In the genomic region with DNA sequence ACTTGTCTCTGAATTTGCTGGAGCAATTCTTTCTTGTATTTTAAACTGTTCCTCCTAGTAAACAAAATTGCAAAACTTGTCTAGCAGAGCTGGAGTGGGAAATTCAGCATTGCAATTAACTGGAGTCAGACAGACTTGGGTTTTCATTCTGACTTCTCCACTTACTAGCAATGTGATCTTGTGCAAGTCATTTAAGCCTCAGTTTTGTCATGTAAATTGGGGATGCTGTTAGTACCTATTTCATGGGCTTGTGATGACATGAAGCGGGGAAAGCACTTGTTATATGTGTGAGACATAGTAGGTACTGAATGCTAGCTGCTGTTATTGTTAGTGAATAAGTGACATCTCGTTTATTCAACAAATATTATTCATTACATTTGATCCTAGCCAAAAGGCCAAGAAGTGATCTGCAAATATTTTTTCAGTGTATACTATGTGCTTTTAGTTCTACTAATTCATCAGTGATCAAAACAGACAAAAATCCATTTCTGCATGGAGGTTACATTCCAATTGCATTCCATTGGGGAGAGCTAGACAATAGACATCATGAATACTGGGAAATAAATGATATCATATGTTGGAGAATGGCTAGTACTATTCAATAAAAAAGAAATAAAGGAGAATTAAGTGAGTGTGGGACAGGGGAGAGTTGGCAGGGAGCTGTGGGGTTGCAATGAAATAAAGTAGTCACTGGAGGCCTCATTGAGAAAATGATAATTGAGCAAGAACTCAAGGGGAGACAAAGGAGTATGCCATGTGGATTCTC, we compare ENCODE assay signal across 15 cellular contexts. TPM values are rescaled to one million over a fixed set of nuclear protein-coding genes. Genes with fewer than 3 reads are reported as not detected.
DNase-seq lines count a peak whose midpoint lies in the region; ATAC-seq and TF ChIP-seq lines count a peak whose summit lies in the region.
"Had no signal": no experiment of that assay in that cellular context is flagged by ENCODE, and none has a peak within 500 bp of the region (broad histone marks: within the 10 kb centered on the region; RNA-seq: fewer than 3 reads in every experiment).

No MANE protein-coding gene starts in this region.

- H2BK15ac ChIP-seq in IMR-90 (ENCODE audit: low read depth, low read length), result no peak overlapping the region; the same call in 2 of the 3 replicates

- no peak overlapping the region for H2AK9ac ChIP-seq in IMR-90 (replicated peaks; ENCODE audit: low read depth, low read length, poor library complexity)

- no CpG with 5 or more reads among the region's 2 CpGs for WGBS in IMR-90 (ENCODE audit: extremely low coverage in 2 of 2, insufficient read length in 1 of 2), 2 experiments

- H2BK20ac ChIP-seq in IMR-90 (ENCODE audit: low read depth, low read length), result peak overlapping the region; percentile 39; the same call in 1 of the 2 replicates

- no peaks in the 10 kb centered on the region for H3K36me3 ChIP-seq in IMR-90 (ENCODE audit: control insufficient read depth, insufficient read depth, low read length)
- H3K36me3 ChIP-seq: BE2C had no signal

- 0 out of 4 replicates have a peak, but pooled peaks cover 0 to 2% of the 10 kb centered on the region in 2 experiments for H3K79me1 ChIP-seq in IMR-90 (ENCODE audit: low read depth in 1 of 2, low read length in 2 of 2)

- peaks cover 13% of the 10 kb centered on the region for H3K4me1 ChIP-seq in IMR-90 (ENCODE audit: control insufficient read depth, insufficient read depth, low read length)
- H3K4me1 ChIP-seq: BE2C had no signal

- no peak overlapping the region for H3K27ac ChIP-seq in IMR-90 (ENCODE audit: insufficient read depth, low read length)

- no peak overlapping the region for H4K8ac ChIP-seq in IMR-90 (ENCODE audit: low read depth in 2 of 2, low read length in 2 of 2)

- H4K5ac ChIP-seq in IMR-90 (ENCODE audit: low read depth, low read length), result no peak overlapping the region

- H2BK120ac ChIP-seq in IMR-90 (ENCODE audit: low read depth, low read length), result peak overlapping the region; percentile 39

- H3K27me3 Mint-ChIP-seq in nephron (ENCODE audit: low read depth), result no peaks in the 10 kb centered on the region
- H3K27me3 Mint-ChIP-seq in activated CD8-positive, alpha-beta memory T cell treated with anti-CD3 and anti-CD28 coated beads, Interleukin-2, amount 10 ng/mL, durations not matched to agents 7 days and 5 days, result peaks cover 16% of the 10 kb centered on the region

- H2AK5ac ChIP-seq in IMR-90 (ENCODE audit: low read depth, low read length), result peak overlapping the region; percentile 61; the same call in 1 of the 2 replicates

- H3K9me3 ChIP-seq in IMR-90 (ENCODE audit: control insufficient read depth, insufficient read depth, low read length), result no peaks in the 10 kb centered on the region
- H3K9me3 ChIP-seq: BE2C, mucosa of descending colon had no signal

- H3K4ac ChIP-seq in IMR-90 (ENCODE audit: low read depth, low read length), result peak overlapping the region; percentile 36; the same call in 1 of the 2 replicates

- DNase-seq in AG10803 (ENCODE audit: low read depth) (peak; percentile 88), IMR-90 (peak; percentile 52), dermis microvascular lymphatic vessel endothelial cell (ENCODE audit: low read depth in 2 of 2) (peak; percentile 49 to 63), GM10248 (ENCODE audit: extremely low spot score) (no peak)
- no peak for DNase-seq in activated CD8-positive, alpha-beta memory T cell treated with anti-CD3 and anti-CD28 coated beads, Interleukin-2, amount 10 ng/mL, durations not matched to agents 7 days and 5 days
- DNase-seq: activated naive CD4-positive, alpha-beta T cell treated with Interleukin-2 at 50 U/mL for 16 hours; BE2C; foreskin melanocyte; immature natural killer cell; mucosa of descending colon; NCI-H2171; trophoblast cell had no signal

- no peak overlapping the region for H3K23ac ChIP-seq in IMR-90 (ENCODE audit: low read depth, low read length)

- in situ Hi-C loops in IMR-90 (cut with MboI; ENCODE audit: low sequenced_read_pairs), result no loop called here

- H3K4me3 ChIP-seq in AG10803 (ENCODE audit: low read length), result no peak overlapping the region
- no peak overlapping the region for H3K4me3 ChIP-seq in IMR-90 (ENCODE audit: insufficient read depth, low read depth, low read length)
- H3K4me3 ChIP-seq: mucosa of descending colon had no signal

- no peaks in the 10 kb centered on the region for H4K20me1 ChIP-seq in IMR-90 (ENCODE audit: insufficient read depth, low read length)

- no peak for TF ChIP-seq RAD21 in IMR-90 (IDR thresholded peaks at IDR 0.05; ENCODE audit: low read length)

- intact Hi-C loops in IMR-90 (cut with micrococcal nuclease), result no loop called here

- CTCF ChIA-PET in IMR-90 (lab: Yijun Ruan, JAX), result no interaction called here
- CTCF ChIA-PET in GM10248 (lab: Yijun Ruan, JAX), result interaction anchor here (1.2 kb wide), 1 partner anchor 10 kb away, joined by 4 read pairs; no protein-coding TSS in a partner anchor
- CTCF ChIA-PET in activated CD8-positive, alpha-beta memory T cell treated with anti-CD3 and anti-CD28 coated beads, Interleukin-2, amount 10 ng/mL, durations not matched to agents 7 days and 5 days (lab: Charles Lee), result interaction anchor here (1.6 kb wide), 1 partner anchor 18 kb away, joined by 3 read pairs; no protein-coding TSS in a partner anchor

- H2AFZ ChIP-seq in IMR-90 (replicated peaks; ENCODE audit: low read length, poor library complexity), result no peak overlapping the region

- H4K91ac ChIP-seq in IMR-90 (ENCODE audit: insufficient read depth, low read depth, low read length), result peak overlapping the region; percentile 14; the same call in 1 of the 2 replicates

- H3K56ac ChIP-seq in IMR-90 (ENCODE audit: extremely low read depth, insufficient read depth, low read length), result no peak overlapping the region

- no TSS peak for BruUV-seq in IMR-90 (replicated peaks; lab: Mats Ljungman, UMichigan)

- H3K9ac ChIP-seq in IMR-90 (ENCODE audit: low read depth, low read length), result no peak overlapping the region

- no peak overlapping the region for H3K4me3 Mint-ChIP-seq in nephron
- no peak overlapping the region for H3K4me3 Mint-ChIP-seq in activated CD8-positive, alpha-beta memory T cell treated with anti-CD3 and anti-CD28 coated beads, Interleukin-2, amount 10 ng/mL, durations not matched to agents 7 days and 5 days
- H3K4me3 Mint-ChIP-seq: immature natural killer cell had no signal

- H3K4me2 ChIP-seq in IMR-90 (ENCODE audit: low read depth, low read length), result no peak overlapping the region

- no peaks in the 10 kb centered on the region for H3K9me3 Mint-ChIP-seq in nephron
- no peaks in the 10 kb centered on the region for H3K9me3 Mint-ChIP-seq in activated CD8-positive, alpha-beta memory T cell treated with anti-CD3 and anti-CD28 coated beads, Interleukin-2, amount 10 ng/mL, durations not matched to agents 7 days and 5 days (ENCODE audit: low read depth)

- TF ChIP-seq POLR2A in IMR-90 (IDR thresholded peaks at IDR 0.05; ENCODE audit: low read depth, low read length), result no peak

- ATAC-seq in IMR-90 (ENCODE audit: low read depth), result peak; percentile 18; the same call in 1 of the 2 replicates
- ATAC-seq in activated CD8-positive, alpha-beta memory T cell treated with anti-CD3 and anti-CD28 coated beads, Interleukin-2, amount 10 ng/mL, durations not matched to agents 7 days and 5 days, result no peak
- no peak for ATAC-seq in HG02678 (IDR thresholded peaks at IDR 0.05; ENCODE audit: unreplicated experiment)
- no peak for ATAC-seq in HG03469 (IDR thresholded peaks at IDR 0.05; ENCODE audit: unreplicated experiment)
- ATAC-seq: mucosa of descending colon had no signal

- no peaks in the 10 kb centered on the region for H3K27me3 ChIP-seq in IMR-90 (ENCODE audit: control insufficient read depth, insufficient read depth, low read length)
- H3K27me3 ChIP-seq: BE2C had no signal

- no peaks in the 10 kb centered on the region for H3K36me3 Mint-ChIP-seq in nephron (ENCODE audit: low read depth)
- H3K36me3 Mint-ChIP-seq in activated CD8-positive, alpha-beta memory T cell treated with anti-CD3 and anti-CD28 coated beads, Interleukin-2, amount 10 ng/mL, durations not matched to agents 7 days and 5 days, result no peaks in the 10 kb centered on the region
- H3K36me3 Mint-ChIP-seq: immature natural killer cell had no signal

- no peak overlapping the region for H2BK5ac ChIP-seq in IMR-90 (ENCODE audit: low read depth, low read length, poor library complexity, severe bottlenecking)

- peaks cover 3% of the 10 kb centered on the region; the same call in 1 of the 2 replicates for H3K9me1 ChIP-seq in IMR-90 (ENCODE audit: insufficient read depth, low read length)

- 0 out of 2 replicates have a peak overlapping the region, but pooled peaks have one; percentile 19 for H3K14ac ChIP-seq in IMR-90 (replicated peaks; ENCODE audit: low read depth, low read length)

- H3K18ac ChIP-seq in IMR-90 (ENCODE audit: low read depth, low read length), result peak overlapping the region; percentile 40; the same call in 1 of the 2 replicates

- dilution Hi-C loops in IMR-90 (cut with HindIII; ENCODE audit: low sequenced_read_pairs, unreplicated experiment), result no loop called here

- H3K27ac Mint-ChIP-seq in nephron, result peak overlapping the region; percentile 83 to 99 (median 97)
- H3K27ac Mint-ChIP-seq in activated CD8-positive, alpha-beta memory T cell treated with anti-CD3 and anti-CD28 coated beads, Interleukin-2, amount 10 ng/mL, durations not matched to agents 7 days and 5 days, result no peak overlapping the region
- H3K27ac Mint-ChIP-seq: immature natural killer cell had no signal

- TF ChIP-seq CTCF in AG10803 (conservative IDR thresholded peaks at IDR 0.05; ENCODE audit: low read length), result no peak
- TF ChIP-seq CTCF in IMR-90 (conservative IDR thresholded peaks at IDR 0.05; ENCODE audit: low read depth, low read length), result no peak
- TF ChIP-seq CTCF in nephron (IDR thresholded peaks at IDR 0.05; ENCODE audit: unreplicated experiment in 3 of 3), result no peak
- TF ChIP-seq CTCF in GM10248 (IDR thresholded peaks at IDR 0.05; ENCODE audit: control extremely low read depth, extremely low read depth, low read depth, missing control alignments), result no peak

- peaks cover 85% of the 10 kb centered on the region for H3K4me1 Mint-ChIP-seq in nephron
- H3K4me1 Mint-ChIP-seq in activated CD8-positive, alpha-beta memory T cell treated with anti-CD3 and anti-CD28 coated beads, Interleukin-2, amount 10 ng/mL, durations not matched to agents 7 days and 5 days, result no peaks in the 10 kb centered on the region
- H3K4me1 Mint-ChIP-seq: immature natural killer cell had no signal

- POLR2A ChIA-PET in IMR-90 (lab: Charles Lee; ENCODE audit: unreplicated experiment) (no interaction called here), GM10248 (lab: Yijun Ruan, JAX) (no interaction called here)

TF ChIP-seq in IMR-90, 13 proteins besides CTCF, POLR2A, EP300 and RAD21 (continues in another document):
- no peak for TF ChIP-seq MAZ (IDR thresholded peaks at IDR 0.05; ENCODE audit: borderline replicate concordance, low read depth, low read length)
- TF ChIP-seq CEBPB (IDR thresholded peaks at IDR 0.05; ENCODE audit: low read depth, low read length), result no peak

RNA-seq across cellular contexts. Expression of a gene that starts 47.1 kb away (rescaled TPM):
- total RNA-seq in IMR-90 (2012; rRNA removed) (5.6 and 5.9 TPM in 2 replicates), dermis microvascular lymphatic vessel endothelial cell (2.8 and 4.4 TPM in 2 replicates)
- 2.5 and 2.9 TPM in 2 replicates for polyA plus RNA-seq in IMR-90 (2012; rRNA removed)
- 1.0 TPM in 2 replicates for polyA plus RNA-seq in IMR-90 (2012; cell fraction: cytosol; rRNA removed)
- 1.2 and 3.7 TPM in 2 replicates for polyA plus RNA-seq in IMR-90 (2012; cell fraction: nucleus; rRNA removed; ENCODE audit: low replicate concordance)
- total RNA-seq in activated CD8-positive, alpha-beta memory T cell treated with anti-CD3 and anti-CD28 coated beads, Interleukin-2, amount 10 ng/mL, durations not matched to agents 7 days and 5 days, result under 1 TPM; 0.06 to 0.07 TPM
- polyA plus RNA-seq: immature natural killer cell had no signal

Comparison
In these comparisons a context has a peak if more than half of its experiments do, and no peak if none do; other contexts are left out.
1. DNase-seq: peak in AG10803 (single experiment), IMR-90 (single experiment) and dermis microvascular lymphatic vessel endothelial cell (2 of 2); none in GM10248 (single experiment) and activated CD8-positive, alpha-beta memory T cell treated with anti-CD3 and anti-CD28 coated beads, Interleukin-2, amount 10 ng/mL, durations not matched to agents 7 days and 5 days (single experiment).